Comparison of ENCODE assay signal across 8 cellular contexts in the genomic region with DNA sequence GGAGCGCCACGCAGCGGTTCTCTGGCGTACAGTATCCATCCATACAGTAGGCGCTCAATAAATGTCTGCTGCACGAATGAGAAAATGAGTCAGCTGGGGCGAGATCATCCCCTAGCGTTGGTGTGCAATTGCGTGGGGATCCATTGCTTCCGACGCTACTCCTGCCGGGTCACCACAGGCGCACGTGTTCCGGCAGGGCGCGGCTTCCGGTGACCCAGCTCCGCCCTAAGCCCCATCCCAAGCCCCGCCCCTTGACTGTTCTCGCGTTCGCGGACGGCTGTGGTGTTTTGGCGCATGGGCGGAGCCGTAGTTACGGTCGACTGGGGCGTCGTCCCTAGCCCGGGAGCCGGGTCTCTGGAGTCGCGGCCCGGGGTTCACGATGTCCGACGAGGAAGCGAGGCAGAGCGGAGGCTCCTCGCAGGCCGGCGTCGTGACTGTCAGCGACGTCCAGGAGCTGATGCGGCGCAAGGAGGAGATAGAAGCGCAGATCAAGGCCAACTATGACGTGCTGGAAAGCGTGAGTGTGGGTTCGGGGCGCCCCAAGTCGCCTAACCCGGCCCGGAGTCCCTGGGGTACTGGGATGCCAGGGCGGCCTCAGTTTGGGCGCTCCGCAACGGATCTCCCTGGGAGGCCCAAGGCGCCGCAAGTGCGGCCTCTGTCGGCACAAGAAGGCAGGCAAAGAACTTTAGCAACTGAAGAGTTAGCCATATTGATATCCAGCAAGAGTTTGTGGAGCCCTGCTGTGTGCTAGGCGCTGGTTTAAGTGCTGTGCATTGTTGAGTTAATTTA. TPM values are rescaled to one million over a fixed set of nuclear protein-coding genes. Genes with fewer than 3 reads are reported as not detected.
DNase-seq lines count a peak whose midpoint lies in the region; ATAC-seq and TF ChIP-seq lines count a peak whose summit lies in the region.

A gene with protein sequence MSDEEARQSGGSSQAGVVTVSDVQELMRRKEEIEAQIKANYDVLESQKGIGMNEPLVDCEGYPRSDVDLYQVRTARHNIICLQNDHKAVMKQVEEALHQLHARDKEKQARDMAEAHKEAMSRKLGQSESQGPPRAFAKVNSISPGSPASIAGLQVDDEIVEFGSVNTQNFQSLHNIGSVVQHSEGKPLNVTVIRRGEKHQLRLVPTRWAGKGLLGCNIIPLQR (plus strand): TSS at position 313 of the 789 bp plus-strand sequence. CDS start 67 bp downstream, at position 380.

- CTCF ChIA-PET in PC-3 (lab: Charles Lee), result interaction anchor here (0.5 to 1.7 kb wide), 3 partner anchors 63 to 117 kb away, joined by 3 to 20 read pairs (median 4); a partner anchor contains a TSS

- peaks cover 26% of the 10 kb centered on the region for H3K4me1 ChIP-seq in PC-3 (ENCODE audit: insufficient read depth, low read length)

- ATAC-seq in GM21619 (IDR thresholded peaks at IDR 0.05; ENCODE audit: unreplicated experiment), result peak; percentile 90
- peak; percentile 90 for ATAC-seq in PC-3

- H3K4me3 ChIP-seq in Jurkat, Clone E6-1 (ENCODE audit: low read length), result peak within 1 kb of the TSS; percentile 75
- peak within 1 kb of the TSS; percentile 90 for H3K4me3 ChIP-seq in PC-3 (ENCODE audit: low read length)

- H3K9ac ChIP-seq in PC-3 (ENCODE audit: low read length), result peak within 1 kb of the TSS; percentile 98

- H3K4me2 ChIP-seq in PC-3 (ENCODE audit: low read length), result peak within 1 kb of the TSS; percentile 97

- peaks cover 7% of the 10 kb centered on the region; the same call in 1 of the 2 replicates for H4K20me1 ChIP-seq in PC-3 (ENCODE audit: low read length)

- BruUV-seq in PC-3 (replicated peaks; lab: Mats Ljungman, UMichigan), result TSS peak; percentile 80

- peaks cover 3% of the 10 kb centered on the region for H3F3A ChIP-seq in PC-3 (ENCODE audit: low read length, unreplicated experiment)

- peak within 1 kb of the TSS; percentile 81 for H2AFZ ChIP-seq in PC-3 (ENCODE audit: low read length)

- peaks cover 6% of the 10 kb centered on the region; the same call in 1 of the 2 replicates for H3K36me3 ChIP-seq in PC-3 (ENCODE audit: low read depth, low read length)

- H3K27me3 ChIP-seq in PC-3 (ENCODE audit: low read length), result no peaks in the 10 kb centered on the region

- TF ChIP-seq CTCF in PC-3 (conservative IDR thresholded peaks at IDR 0.05; ENCODE audit: low read depth, low read length), result peak; percentile 73

- intact Hi-C loops in PC-3 (cut with micrococcal nuclease), result loop anchor here (1.0 to 5.0 kb wide), 4 partner anchors 49 to 201 kb away; no protein-coding TSS in a partner anchor

- H3K9me3 ChIP-seq in PC-3 (ENCODE audit: low read length), result no peaks in the 10 kb centered on the region

- POLR2A ChIA-PET in PC-3 (lab: Charles Lee; ENCODE audit: unreplicated experiment), result interaction anchor here (0.6 to 0.8 kb wide), 2 partner anchors 94 to 263 kb away, joined by 4 to 5 read pairs; no protein-coding TSS in a partner anchor

- DNase-seq in DMS53 treated with DMSO at 0.1 percent for 48 hours (lab: John Stamatoyannopoulos, UW; ENCODE audit: unreplicated experiment) (peak; percentile 93), PC-3 (peak; percentile 99), activated T-cell treated with anti-CD3 and anti-CD28 coated beads for 48 hours (ENCODE audit: low read depth) (peak; percentile 99), epithelial cell of prostate (ENCODE audit: low read depth, low spot score) (peak; percentile 88), mucosa of gallbladder (ENCODE audit: low spot score) (peak; percentile 97)
- DNase-seq in Jurkat, Clone E6-1 (ENCODE audit: low read depth, low spot score), result peak; percentile 97
- DNase-seq in stimulated activated CD8-positive, alpha-beta memory T cell treated with anti-CD3 and anti-CD28 coated beads, Interleukin-4, amount 100 ng/mL, for 4 hours (ENCODE audit: low read depth in 2 of 2, low spot score in 1 of 2), result peak; percentile 96 to 98

- peaks cover 48% of the 10 kb centered on the region for H3K79me2 ChIP-seq in PC-3 (ENCODE audit: low read length)

- H3K27ac ChIP-seq in PC-3 (ENCODE audit: low read length) (peak within 1 kb of the TSS; percentile 81), epithelial cell of prostate (peak within 1 kb of the TSS; percentile 90)

- no peaks in the 10 kb centered on the region for H3K9me2 ChIP-seq in PC-3 (replicated peaks; ENCODE audit: low read length)

RNA-seq across cellular contexts. Expression of the gene that starts here (rescaled TPM):
- 115 TPM for polyA plus RNA-seq in Jurkat, Clone E6-1 (2012; ENCODE audit: insufficient read depth, insufficient read length)
- total RNA-seq in PC-3 (2014; rRNA removed) (241 and 258 TPM in 2 replicates), mucosa of gallbladder (48.8 TPM)

Comparison
In these comparisons a context has a peak if more than half of its experiments do, and no peak if none do; other contexts are left out.
1. Peak in every context shown above with its lines: DNase-seq, ATAC-seq, H3K4me3 ChIP-seq and H3K27ac ChIP-seq.